Comparison of ENCODE assay signal across 1 cellular context in genomic region chr15:67067161-67067853, GRCh38.
TF ChIP-seq lines count a peak whose summit lies in the region.

No MANE protein-coding gene starts in this region.

TF ChIP-seq in IMR-90, 13 proteins besides CTCF, POLR2A, EP300 and RAD21 (continued from another document):
- no peak for TF ChIP-seq BHLHE40 (IDR thresholded peaks at IDR 0.05; ENCODE audit: low read depth, low read length)
- peak; percentile 82 for TF ChIP-seq CHD1 (IDR thresholded peaks at IDR 0.05; ENCODE audit: low read depth, low read length)
- TF ChIP-seq MXI1 (IDR thresholded peaks at IDR 0.05; ENCODE audit: borderline replicate concordance, low read depth, low read length) = no peak; the same call in 1 of the 2 replicates
